In genomic region chr3:42638339-42638842, GRCh38 we compare ENCODE assay signal across 11 cellular contexts. TPM values are rescaled to one million over a fixed set of nuclear protein-coding genes. Genes with fewer than 3 reads are reported as not detected.
DNase-seq lines count a peak whose midpoint lies in the region; ATAC-seq and TF ChIP-seq lines count a peak whose summit lies in the region.
"Had no signal": no experiment of that assay in that cellular context is flagged by ENCODE, and none has a peak within 500 bp of the region (broad histone marks: within the 10 kb centered on the region; RNA-seq: fewer than 3 reads in every experiment).

No MANE protein-coding gene starts in this region.

- POLR2A ChIA-PET in T-cell (lab: Charles Lee): no interaction called here

- DNase-seq in activated T-cell treated with anti-CD3 and anti-CD28 coated beads, Interleukin-2, amount 50 U/mL, for 48 hours: peak; percentile 54 to 56
- DNase-seq in activated T-cell treated with anti-CD3 and anti-CD28 coated beads for 4 hours (no peak), T-cell (peak in 12 of 34 experiments; percentile 14 to 41 (median 24)), dorsolateral prefrontal cortex (no peak), stomach (no peak), sciatic nerve (ENCODE audit: low spot score) (no peak), pons (ENCODE audit: low spot score) (no peak)
- DNase-seq: KBM-7, NCI-H226 had no signal

- TF ChIP-seq POLR2A in stomach (IDR thresholded peaks at IDR 0.05): no peak

- no peaks in the 10 kb centered on the region for H3K9me3 ChIP-seq in stomach

- no peak overlapping the region for H3K4me3 Mint-ChIP-seq in T-cell

- peak overlapping the region in 3 of 59 donors; percentile 5 to 12 (median 5) for H3K4me3 ChIP-seq in dorsolateral prefrontal cortex
- no peak overlapping the region for H3K4me3 ChIP-seq in stomach
- H3K4me3 ChIP-seq: lung had no signal

- intact Hi-C loops in dorsolateral prefrontal cortex (cut with DNase I): no loop called here
- intact Hi-C loops in stomach (cut with DNase I; ENCODE audit: low total_unique reads): no loop called here
- intact Hi-C loops in sciatic nerve (cut with DNase I): no loop called here

- no peaks in the 10 kb centered on the region for H3K9me3 Mint-ChIP-seq in T-cell

- H3K27me3 Mint-ChIP-seq in T-cell: no peaks in the 10 kb centered on the region

- peaks cover 0 to 12% (median 2%) of the 10 kb centered on the region in 4 donors for H3K4me1 ChIP-seq in stomach

- peaks cover 77 to 100% (median 100%) of the 10 kb centered on the region in 4 donors for H3K36me3 ChIP-seq in stomach

- H3K36me3 Mint-ChIP-seq in T-cell: peaks cover 35% of the 10 kb centered on the region

- H3K27ac Mint-ChIP-seq in T-cell: no peak overlapping the region

- peaks cover 0 to 15% (median 12%) of the 10 kb centered on the region in 3 donors for H3K4me1 Mint-ChIP-seq in T-cell

- WGBS in stomach, 5 donors: 72 to 83% (median 77%) methylated on average over 6 of the region's 6 CpGs

- H3K27ac ChIP-seq in dorsolateral prefrontal cortex: peak overlapping the region in 54 of 59 donors; percentile 5 to 79 (median 58)
- H3K27ac ChIP-seq in stomach: peak overlapping the region in 3 of 5 donors; percentile 17 to 68 (median 29)

- peak; percentile 80 to 89 (median 84) for ATAC-seq in T-cell (replicated peaks in 1 of 4)
- ATAC-seq in sciatic nerve: no peak
- ATAC-seq in HG02938 (IDR thresholded peaks at IDR 0.05; ENCODE audit: unreplicated experiment): no peak

- TF ChIP-seq CTCF in dorsolateral prefrontal cortex (IDR thresholded peaks at IDR 0.05 in 54 of 56, conservative IDR thresholded peaks at IDR 0.05 in 2 of 56; ENCODE audit: low read depth in 1 of 56, partially characterized antibody in 56 of 56) (no peak), stomach (IDR thresholded peaks at IDR 0.05) (no peak)

- no peak for TF ChIP-seq EP300 in stomach (IDR thresholded peaks at IDR 0.05)

- no peaks in the 10 kb centered on the region for H3K27me3 ChIP-seq in dorsolateral prefrontal cortex
- H3K27me3 ChIP-seq in stomach: no peaks in the 10 kb centered on the region

- CTCF ChIA-PET in T-cell (lab: Charles Lee): no interaction called here

RNA-seq across cellular contexts. Expression of gene ZBTB47, which starts 15.1 kb away (rescaled TPM):
- total RNA-seq in T-cell (1 to 10 TPM in 2 of 5 donors, under 1 TPM in 3; 0.53 to 1.2 (median 0.98) TPM), dorsolateral prefrontal cortex (100 to 1,000 TPM in 3 of 120 experiments, 10 to 100 TPM in 117; 45.2 to 122 (median 62.1) TPM), stomach (10 to 100 TPM; 10.1 to 40.3 (median 19.6) TPM), sciatic nerve (48.9 TPM)
- 10 to 100 TPM; 10.4 to 40.0 (median 32.1) TPM for polyA plus RNA-seq in stomach

RNA-seq across cellular contexts. Expression of gene NKTR, which starts 37.9 kb away (rescaled TPM):
- total RNA-seq in T-cell: 100 to 1,000 TPM; 185 to 252 (median 209) TPM
- total RNA-seq in dorsolateral prefrontal cortex: 100 to 1,000 TPM in 79 of 120 experiments, 10 to 100 TPM in 41; 64.0 to 154 (median 107) TPM
- total RNA-seq in stomach: 100 to 1,000 TPM in 4 of 5 donors, 10 to 100 TPM in 1; 76.5 to 488 (median 141) TPM
- polyA plus RNA-seq in stomach: 10 to 100 TPM in 1 of 3 donors, 1 to 10 TPM in 2; 3.8 to 20.0 (median 6.4) TPM
- total RNA-seq in sciatic nerve: 149 TPM

RNA-seq across cellular contexts. Expression of gene KLHL40, which starts 46.9 kb away (rescaled TPM):
- not detected for total RNA-seq in T-cell
- under 1 TPM in 16 of 120 experiments, not detected in 104; 0.16 to 0.51 (median 0.24) TPM for total RNA-seq in dorsolateral prefrontal cortex
- total RNA-seq in stomach: under 1 TPM in 1 of 5 donors, not detected in 4; 0.18 TPM
- 1 to 10 TPM in 1 of 3 donors, under 1 TPM in 1, not detected in 1; 0.05 to 2.0 TPM for polyA plus RNA-seq in stomach
- 0.13 TPM for total RNA-seq in sciatic nerve
- total RNA-seq: lung had no signal

RNA-seq across cellular contexts. Expression of gene SS18L2, which starts 47.7 kb away (rescaled TPM):
- 10 to 100 TPM; 33.0 to 52.6 (median 46.4) TPM for total RNA-seq in T-cell
- total RNA-seq in dorsolateral prefrontal cortex: 10 to 100 TPM; 13.0 to 41.1 (median 28.2) TPM
- 10 to 100 TPM in 4 of 5 donors, 1 to 10 TPM in 1; 8.0 to 34.4 (median 27.7) TPM for total RNA-seq in stomach
- 10 to 100 TPM; 31.9 to 59.7 (median 49.6) TPM for polyA plus RNA-seq in stomach
- 16.0 TPM for total RNA-seq in sciatic nerve

RNA-seq across cellular contexts. Expression of gene SEC22C, which starts 56.6 kb away (rescaled TPM):
- 10 to 100 TPM; 50.1 to 71.2 (median 53.6) TPM for total RNA-seq in T-cell
- 10 to 100 TPM; 37.5 to 76.6 (median 57.6) TPM for total RNA-seq in dorsolateral prefrontal cortex
- 10 to 100 TPM in 4 of 5 donors, 1 to 10 TPM in 1; 9.8 to 64.3 (median 32.7) TPM for total RNA-seq in stomach
- 10 to 100 TPM; 15.5 to 31.5 (median 26.3) TPM for polyA plus RNA-seq in stomach
- total RNA-seq in sciatic nerve: 59.5 TPM

Comparison
In these comparisons a context has a peak if more than half of its experiments do, and no peak if none do; other contexts are left out.
1. DNase-seq: peak in activated T-cell treated with anti-CD3 and anti-CD28 coated beads, Interleukin-2, amount 50 U/mL, for 48 hours (2 of 2); none in activated T-cell treated with anti-CD3 and anti-CD28 coated beads for 4 hours (single experiment), dorsolateral prefrontal cortex (0 of 10), stomach (single experiment), sciatic nerve (single experiment) and pons (single experiment).
2. ATAC-seq: peak in T-cell (4 of 4); none in sciatic nerve (single experiment) and HG02938 (single experiment).
3. RNA of gene ZBTB47, which starts 15.1 kb away (total RNA-seq): 45.2 to 122 TPM in dorsolateral prefrontal cortex, 48.9 TPM in sciatic nerve (single experiment) and 10.1 to 40.3 TPM in stomach; 0.53 to 1.2 TPM in T-cell; every median in the first group is over 4 times any median in the second.